ENCODE assay signal across 1 cellular context in genomic region chr18:74836296-74837139, GRCh38.
TF ChIP-seq lines count a peak whose summit lies in the region.

No MANE protein-coding gene starts in this region.

TF ChIP-seq in HepG2, 621 proteins besides CTCF, POLR2A, EP300 and RAD21 (continued from another document):
- TF ChIP-seq EHMT2 (IDR thresholded peaks at IDR 0.05; ENCODE audit: borderline replicate concordance, low read depth, low read length), result no peak
- no peak for TF ChIP-seq ZNF704 (CRISPR knock-in tag; IDR thresholded peaks at IDR 0.05; ENCODE audit: borderline replicate concordance)
- TF ChIP-seq HNF4A (CRISPR knock-in tag; IDR thresholded peaks at IDR 0.05), result 0 out of 2 replicates have a peak, but pooled peaks have one; percentile 16
- TF ChIP-seq SIX1 (CRISPR knock-in tag; IDR thresholded peaks at IDR 0.05; ENCODE audit: borderline replicate concordance), result no peak
- TF ChIP-seq ZNF605 (CRISPR knock-in tag; IDR thresholded peaks at IDR 0.05), result no peak
- 0 out of 2 replicates have a peak, but pooled peaks have one; percentile 24 for TF ChIP-seq CREM (IDR thresholded peaks at IDR 0.05)
- no peak for TF ChIP-seq CREM (CRISPR knock-in tag; IDR thresholded peaks at IDR 0.05)
- no peak for TF ChIP-seq ZNF746 (CRISPR knock-in tag; IDR thresholded peaks at IDR 0.05)
- TF ChIP-seq ZNF136 (CRISPR knock-in tag; IDR thresholded peaks at IDR 0.05; ENCODE audit: low read depth), result no peak
- TF ChIP-seq NCOA2 (CRISPR knock-in tag; IDR thresholded peaks at IDR 0.05), result no peak
- no peak for TF ChIP-seq PCBP2 (optimal IDR thresholded peaks at IDR 0.05; ENCODE audit: low read depth, low read length, poor library complexity, severe bottlenecking)
- no peak for TF ChIP-seq ZNF326 (CRISPR knock-in tag; IDR thresholded peaks at IDR 0.05; ENCODE audit: borderline replicate concordance)
- no peak for TF ChIP-seq SALL2 (CRISPR knock-in tag; IDR thresholded peaks at IDR 0.05)
- no peak for TF ChIP-seq ZNF160 (CRISPR knock-in tag; IDR thresholded peaks at IDR 0.05)
- TF ChIP-seq ZNF720 (CRISPR knock-in tag; IDR thresholded peaks at IDR 0.05), result no peak
- no peak for TF ChIP-seq FOXC1 (CRISPR knock-in tag; IDR thresholded peaks at IDR 0.05; ENCODE audit: borderline replicate concordance)
- TF ChIP-seq MAFF (IDR thresholded peaks at IDR 0.05; ENCODE audit: low read depth, low read length), result no peak
- peak; percentile 50 for TF ChIP-seq ZMYM4 (CRISPR knock-in tag; IDR thresholded peaks at IDR 0.05)
- no peak for TF ChIP-seq ZNF121 (CRISPR knock-in tag; IDR thresholded peaks at IDR 0.05)
- TF ChIP-seq ZSCAN31 (CRISPR knock-in tag; IDR thresholded peaks at IDR 0.05; ENCODE audit: low read depth), result 0 out of 2 replicates have a peak, but pooled peaks have one; percentile 24
- TF ChIP-seq NKX3-1 (CRISPR knock-in tag; IDR thresholded peaks at IDR 0.05), result no peak
- TF ChIP-seq, protein P1, sequence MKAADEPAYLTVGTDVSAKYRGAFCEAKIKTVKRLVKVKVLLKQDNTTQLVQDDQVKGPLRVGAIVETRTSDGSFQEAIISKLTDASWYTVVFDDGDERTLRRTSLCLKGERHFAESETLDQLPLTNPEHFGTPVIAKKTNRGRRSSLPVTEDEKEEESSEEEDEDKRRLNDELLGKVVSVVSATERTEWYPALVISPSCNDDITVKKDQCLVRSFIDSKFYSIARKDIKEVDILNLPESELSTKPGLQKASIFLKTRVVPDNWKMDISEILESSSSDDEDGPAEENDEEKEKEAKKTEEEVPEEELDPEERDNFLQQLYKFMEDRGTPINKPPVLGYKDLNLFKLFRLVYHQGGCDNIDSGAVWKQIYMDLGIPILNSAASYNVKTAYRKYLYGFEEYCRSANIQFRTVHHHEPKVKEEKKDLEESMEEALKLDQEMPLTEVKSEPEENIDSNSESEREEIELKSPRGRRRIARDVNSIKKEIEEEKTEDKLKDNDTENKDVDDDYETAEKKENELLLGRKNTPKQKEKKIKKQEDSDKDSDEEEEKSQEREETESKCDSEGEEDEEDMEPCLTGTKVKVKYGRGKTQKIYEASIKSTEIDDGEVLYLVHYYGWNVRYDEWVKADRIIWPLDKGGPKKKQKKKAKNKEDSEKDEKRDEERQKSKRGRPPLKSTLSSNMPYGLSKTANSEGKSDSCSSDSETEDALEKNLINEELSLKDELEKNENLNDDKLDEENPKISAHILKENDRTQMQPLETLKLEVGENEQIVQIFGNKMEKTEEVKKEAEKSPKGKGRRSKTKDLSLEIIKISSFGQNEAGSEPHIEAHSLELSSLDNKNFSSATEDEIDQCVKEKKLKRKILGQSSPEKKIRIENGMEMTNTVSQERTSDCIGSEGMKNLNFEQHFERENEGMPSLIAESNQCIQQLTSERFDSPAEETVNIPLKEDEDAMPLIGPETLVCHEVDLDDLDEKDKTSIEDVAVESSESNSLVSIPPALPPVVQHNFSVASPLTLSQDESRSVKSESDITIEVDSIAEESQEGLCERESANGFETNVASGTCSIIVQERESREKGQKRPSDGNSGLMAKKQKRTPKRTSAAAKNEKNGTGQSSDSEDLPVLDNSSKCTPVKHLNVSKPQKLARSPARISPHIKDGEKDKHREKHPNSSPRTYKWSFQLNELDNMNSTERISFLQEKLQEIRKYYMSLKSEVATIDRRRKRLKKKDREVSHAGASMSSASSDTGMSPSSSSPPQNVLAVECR (CRISPR knock-in tag; IDR thresholded peaks at IDR 0.05; ENCODE audit: borderline replicate concordance), result no peak
- TF ChIP-seq E2F2 (CRISPR knock-in tag; IDR thresholded peaks at IDR 0.05; ENCODE audit: borderline replicate concordance), result no peak
- no peak for TF ChIP-seq WIZ (CRISPR knock-in tag; IDR thresholded peaks at IDR 0.05)
- no peak for TF ChIP-seq ZNF10 (CRISPR knock-in tag; IDR thresholded peaks at IDR 0.05; ENCODE audit: borderline replicate concordance, low read depth)
- no peak for TF ChIP-seq EED (CRISPR knock-in tag; IDR thresholded peaks at IDR 0.05)
- 0 out of 2 replicates have a peak, but pooled peaks have one; percentile 20 for TF ChIP-seq FOXA3 (CRISPR knock-in tag; IDR thresholded peaks at IDR 0.05)
- no peak for TF ChIP-seq CAMTA2 (CRISPR knock-in tag; IDR thresholded peaks at IDR 0.05; ENCODE audit: borderline replicate concordance)
- TF ChIP-seq KLF16 (CRISPR knock-in tag; IDR thresholded peaks at IDR 0.05), result no peak
- TF ChIP-seq RFX1 (IDR thresholded peaks at IDR 0.05), result no peak
- no peak for TF ChIP-seq CREB3 (CRISPR knock-in tag; IDR thresholded peaks at IDR 0.05)
- TF ChIP-seq ZBTB20 (CRISPR knock-in tag; IDR thresholded peaks at IDR 0.05; ENCODE audit: borderline replicate concordance, low read depth), result no peak
- no peak for TF ChIP-seq ONECUT2 (CRISPR knock-in tag; IDR thresholded peaks at IDR 0.05)
- TF ChIP-seq YY1 (IDR thresholded peaks at IDR 0.05; ENCODE audit: insufficient read depth, insufficient replicate concordance, low read depth, low read length), result no peak
- TF ChIP-seq PAXIP1 (CRISPR knock-in tag; conservative IDR thresholded peaks at IDR 0.05), result peak; percentile 60
- TF ChIP-seq SCMH1 (CRISPR knock-in tag; IDR thresholded peaks at IDR 0.05; ENCODE audit: borderline replicate concordance), result no peak
- no peak for TF ChIP-seq SOX6 (IDR thresholded peaks at IDR 0.05)
- 0 out of 2 replicates have a peak, but pooled peaks have one; percentile 11 for TF ChIP-seq SOX6 (CRISPR knock-in tag; IDR thresholded peaks at IDR 0.05)
- no peak for TF ChIP-seq ZSCAN9 (CRISPR knock-in tag; IDR thresholded peaks at IDR 0.05; ENCODE audit: borderline replicate concordance)
- no peak for TF ChIP-seq HIVEP1 (CRISPR knock-in tag; IDR thresholded peaks at IDR 0.05)
- TF ChIP-seq ZC3H4 (CRISPR knock-in tag; IDR thresholded peaks at IDR 0.05; ENCODE audit: borderline replicate concordance), result no peak
- no peak for TF ChIP-seq ZNF296 (CRISPR knock-in tag; conservative IDR thresholded peaks at IDR 0.05)
- TF ChIP-seq ZSCAN21 (CRISPR knock-in tag; IDR thresholded peaks at IDR 0.05; ENCODE audit: borderline replicate concordance), result no peak
- TF ChIP-seq ETV5 (CRISPR knock-in tag; IDR thresholded peaks at IDR 0.05; ENCODE audit: borderline replicate concordance), result peak; percentile 14; the same call in 1 of the 2 replicates
- no peak for TF ChIP-seq TARDBP (CRISPR knock-in tag; IDR thresholded peaks at IDR 0.05)
- no peak for TF ChIP-seq SIX4 (CRISPR knock-in tag; IDR thresholded peaks at IDR 0.05)
